Comparison of ENCODE assay signal across 1 cellular context in the genomic region with DNA sequence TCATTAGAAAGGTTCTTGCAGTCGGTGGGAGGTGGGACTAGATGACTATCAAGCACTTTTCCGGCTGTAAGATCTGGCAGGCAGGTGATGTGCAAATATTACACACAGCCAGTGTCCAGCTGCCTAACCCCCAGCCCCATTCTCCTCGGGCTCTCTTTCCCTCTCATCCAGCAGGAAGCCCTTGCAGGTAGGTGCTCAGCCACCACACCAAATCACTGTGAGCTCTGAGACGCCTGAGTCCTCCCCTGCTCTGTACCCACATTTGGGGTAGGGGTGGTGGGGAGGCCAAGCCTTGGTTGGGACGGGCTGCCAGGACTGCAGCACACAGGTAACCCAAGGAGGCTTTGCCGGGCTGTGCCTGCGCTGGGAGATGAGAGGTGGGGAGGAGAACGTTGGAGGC.
TF ChIP-seq lines count a peak whose summit lies in the region.

No MANE protein-coding gene starts in this region.

TF ChIP-seq in IMR-90, 13 proteins besides CTCF, POLR2A, EP300 and RAD21:
- TF ChIP-seq MAFK (IDR thresholded peaks at IDR 0.05; ENCODE audit: low read depth, low read length) (no peak), RFX5 (IDR thresholded peaks at IDR 0.05; ENCODE audit: low read depth, low read length) (no peak), MAZ (IDR thresholded peaks at IDR 0.05; ENCODE audit: borderline replicate concordance, low read depth, low read length) (no peak), MXI1 (IDR thresholded peaks at IDR 0.05; ENCODE audit: borderline replicate concordance, low read depth, low read length) (no peak), CEBPB (IDR thresholded peaks at IDR 0.05; ENCODE audit: low read depth, low read length) (no peak), NFE2L2 (IDR thresholded peaks at IDR 0.05; ENCODE audit: low read depth, low read length) (no peak), SMC3 (IDR thresholded peaks at IDR 0.05; ENCODE audit: low read depth, low read length) (no peak), CHD1 (IDR thresholded peaks at IDR 0.05; ENCODE audit: low read depth, low read length) (no peak)
- TF ChIP-seq, protein P1, sequence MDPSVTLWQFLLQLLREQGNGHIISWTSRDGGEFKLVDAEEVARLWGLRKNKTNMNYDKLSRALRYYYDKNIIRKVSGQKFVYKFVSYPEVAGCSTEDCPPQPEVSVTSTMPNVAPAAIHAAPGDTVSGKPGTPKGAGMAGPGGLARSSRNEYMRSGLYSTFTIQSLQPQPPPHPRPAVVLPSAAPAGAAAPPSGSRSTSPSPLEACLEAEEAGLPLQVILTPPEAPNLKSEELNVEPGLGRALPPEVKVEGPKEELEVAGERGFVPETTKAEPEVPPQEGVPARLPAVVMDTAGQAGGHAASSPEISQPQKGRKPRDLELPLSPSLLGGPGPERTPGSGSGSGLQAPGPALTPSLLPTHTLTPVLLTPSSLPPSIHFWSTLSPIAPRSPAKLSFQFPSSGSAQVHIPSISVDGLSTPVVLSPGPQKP (IDR thresholded peaks at IDR 0.05; ENCODE audit: borderline replicate concordance, low read depth, low read length) = no peak
TF ChIP-seq in IMR-90: peak in this region for 0.
